33 cellular contexts compared by ENCODE assay signal in the genomic region with DNA sequence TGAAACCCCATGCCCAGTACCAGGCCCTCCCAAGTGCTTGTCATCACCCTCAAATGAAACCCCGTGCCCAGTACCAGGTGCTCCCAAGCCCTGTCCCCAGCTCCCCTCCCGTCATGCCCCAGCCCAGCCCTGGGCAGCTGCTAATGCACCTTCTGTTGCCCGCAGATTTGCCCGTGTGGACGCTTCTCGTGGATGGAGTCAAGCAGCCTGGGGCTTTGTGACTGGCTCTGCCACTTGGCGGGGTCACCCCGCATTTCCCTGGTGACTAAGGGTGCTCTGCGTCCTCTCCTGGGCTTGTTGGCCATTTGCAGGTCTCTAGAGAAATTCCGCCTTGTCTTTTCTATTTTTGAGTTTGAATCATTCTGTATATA.
"Had no signal": no experiment of that assay in that cellular context is flagged by ENCODE, and none has a peak within 500 bp of the region (broad histone marks: within the 10 kb centered on the region; RNA-seq: fewer than 3 reads in every experiment).

No MANE protein-coding gene starts in this region.

- H3K36me3 ChIP-seq: ascending aorta, brain microvascular endothelial cell, neural progenitor cell, sigmoid colon, stomach, thyroid gland, vagina had no signal

- DNase-seq: activated CD4-positive, alpha-beta T cell treated with anti-CD3 and anti-CD28 coated beads for 48 hours; activated CD4-positive, alpha-beta T cell treated with anti-CD3 and anti-CD28 coated beads, Interleukin-2, amount 50 U/mL, for 48 hours; activated CD8-positive, alpha-beta memory T cell treated with anti-CD3 and anti-CD28 coated beads, Interleukin-2, amount 50 U/mL, for 4 hours; activated effector memory CD4-positive, alpha-beta T cell treated with anti-CD3 and anti-CD28 coated beads, Interleukin-2, amount 50 U/mL, for 16 hours; activated naive CD4-positive, alpha-beta T cell treated with anti-CD3 and anti-CD28 coated beads, Interleukin-2, amount 10 ng/mL, durations not matched to agents 7 days and 5 days; activated naive CD8-positive, alpha-beta T cell treated with anti-CD3 and anti-CD28 coated beads, Interleukin-2, amount 10 ng/mL, durations not matched to agents 7 days and 5 days; activated T-cell treated with anti-CD3 and anti-CD28 coated beads, Interleukin-2, amount 50 U/mL, for 1 hour; brain microvascular endothelial cell; central memory CD4-positive, alpha-beta T cell; endodermal cell; foreskin fibroblast; heart right ventricle; midbrain; natural killer cell; occipital lobe; sigmoid colon; stimulated activated CD4-positive, alpha-beta T cell treated with anti-CD3 and anti-CD28 coated beads, Interleukin-1b, Interleukin-23, amount 100 ng/mL, for 48 hours; stimulated activated CD4-positive, alpha-beta T cell treated with anti-CD3 and anti-CD28 coated beads, Interleukin-4, amount 100 ng/mL, for 4 hours; stimulated activated CD8-positive, alpha-beta memory T cell treated with anti-CD3 and anti-CD28 coated beads, Interleukin-4, amount 100 ng/mL, for 48 hours; T-helper 1 cell had no signal

- H2AFZ ChIP-seq: neural progenitor cell had no signal

- H3K27me3 ChIP-seq: ascending aorta, brain microvascular endothelial cell, heart right ventricle, left lung, neural progenitor cell, sigmoid colon, stomach, thyroid gland, upper lobe of left lung, vagina had no signal

- H3K27ac Mint-ChIP-seq: activated naive CD4-positive, alpha-beta T cell treated with anti-CD3 and anti-CD28 coated beads, Interleukin-2, amount 10 ng/mL, durations not matched to agents 7 days and 5 days; activated naive CD8-positive, alpha-beta T cell treated with anti-CD3 and anti-CD28 coated beads, Interleukin-2, amount 10 ng/mL, durations not matched to agents 7 days and 5 days; activated T-helper 1 cell treated with anti-CD3 and anti-CD28 coated beads, Interleukin-12 subunit alpha, Interleukin-12 subunit beta, Interleukin-2, Interleukin-4 antibody, amounts not matched to agents 30 ng/mL and 10 ng/mL and 1 ng/mL, durations not matched to agents 14 hours and 24 hours and 36 hours; endodermal cell; memory B cell; natural killer cell; neural progenitor cell; stimulated activated memory B cell treated with anti-CD40 and anti-IgM and Interleukin-4, amounts not matched to agents 10 μg/mL and 1 μg/mL and 100 μg/mL, for 72 hours; T-helper 2 cell treated with Interferon-gamma antibody and Interleukin-4, amounts not matched to agents 5 μg/mL and 100 μg/mL, for 36 hours had no signal

- H3K4me2 ChIP-seq: neural progenitor cell had no signal

- H3K4me3 Mint-ChIP-seq: activated naive CD4-positive, alpha-beta T cell treated with anti-CD3 and anti-CD28 coated beads, Interleukin-2, amount 10 ng/mL, durations not matched to agents 7 days and 5 days; activated naive CD8-positive, alpha-beta T cell treated with anti-CD3 and anti-CD28 coated beads, Interleukin-2, amount 10 ng/mL, durations not matched to agents 7 days and 5 days; activated T-helper 1 cell treated with anti-CD3 and anti-CD28 coated beads, Interleukin-12 subunit alpha, Interleukin-12 subunit beta, Interleukin-2, Interleukin-4 antibody, amounts not matched to agents 30 ng/mL and 10 ng/mL and 1 ng/mL, durations not matched to agents 14 hours and 24 hours and 36 hours; endodermal cell; memory B cell; natural killer cell; neural progenitor cell; stimulated activated memory B cell treated with anti-CD40 and anti-IgM and Interleukin-4, amounts not matched to agents 10 μg/mL and 1 μg/mL and 100 μg/mL, for 72 hours; T-helper 2 cell treated with Interferon-gamma antibody and Interleukin-4, amounts not matched to agents 5 μg/mL and 100 μg/mL, for 36 hours had no signal

- H3K4me1 ChIP-seq: ascending aorta, sigmoid colon, vagina had no signal

- ATAC-seq: activated CD4-positive, CD25-positive, alpha-beta regulatory T cell treated with anti-CD3 and anti-CD28 coated beads, Interleukin-2, amount 50 U/mL, for 24 hours; esophagus mucosa; natural killer cell; stimulated activated memory B cell treated with anti-CD40 and anti-IgM and Interleukin-4, amounts not matched to agents 10 μg/mL and 1 μg/mL and 100 μg/mL, for 72 hours had no signal

- H3K9me3 ChIP-seq: ascending aorta, heart right ventricle, left lung, sigmoid colon, stomach, thyroid gland, upper lobe of left lung, vagina had no signal

- H3K4me3 ChIP-seq: ascending aorta, heart right ventricle, left lung, neural progenitor cell, sigmoid colon, thyroid gland, upper lobe of left lung, vagina had no signal

- H3K4me1 Mint-ChIP-seq: activated naive CD8-positive, alpha-beta T cell treated with anti-CD3 and anti-CD28 coated beads, Interleukin-2, amount 10 ng/mL, durations not matched to agents 7 days and 5 days; endodermal cell had no signal

- H3K9me3 Mint-ChIP-seq: activated naive CD4-positive, alpha-beta T cell treated with anti-CD3 and anti-CD28 coated beads, Interleukin-2, amount 10 ng/mL, durations not matched to agents 7 days and 5 days; activated T-helper 1 cell treated with anti-CD3 and anti-CD28 coated beads, Interleukin-12 subunit alpha, Interleukin-12 subunit beta, Interleukin-2, Interleukin-4 antibody, amounts not matched to agents 30 ng/mL and 10 ng/mL and 1 ng/mL, durations not matched to agents 14 hours and 24 hours and 36 hours; endodermal cell; memory B cell; natural killer cell; neural progenitor cell; stimulated activated memory B cell treated with anti-CD40 and anti-IgM and Interleukin-4, amounts not matched to agents 10 μg/mL and 1 μg/mL and 100 μg/mL, for 72 hours; T-helper 2 cell treated with Interferon-gamma antibody and Interleukin-4, amounts not matched to agents 5 μg/mL and 100 μg/mL, for 36 hours had no signal

- H3K27me3 Mint-ChIP-seq: activated naive CD4-positive, alpha-beta T cell treated with anti-CD3 and anti-CD28 coated beads, Interleukin-2, amount 10 ng/mL, durations not matched to agents 7 days and 5 days; memory B cell; stimulated activated memory B cell treated with anti-CD40 and anti-IgM and Interleukin-4, amounts not matched to agents 10 μg/mL and 1 μg/mL and 100 μg/mL, for 72 hours had no signal

- H3K36me3 Mint-ChIP-seq: natural killer cell; stimulated activated memory B cell treated with anti-CD40 and anti-IgM and Interleukin-4, amounts not matched to agents 10 μg/mL and 1 μg/mL and 100 μg/mL, for 72 hours had no signal

- H3K27ac ChIP-seq: ascending aorta, brain microvascular endothelial cell, neural progenitor cell, sigmoid colon, stomach, vagina had no signal
